8 cellular contexts compared by ENCODE assay signal in the genomic region with DNA sequence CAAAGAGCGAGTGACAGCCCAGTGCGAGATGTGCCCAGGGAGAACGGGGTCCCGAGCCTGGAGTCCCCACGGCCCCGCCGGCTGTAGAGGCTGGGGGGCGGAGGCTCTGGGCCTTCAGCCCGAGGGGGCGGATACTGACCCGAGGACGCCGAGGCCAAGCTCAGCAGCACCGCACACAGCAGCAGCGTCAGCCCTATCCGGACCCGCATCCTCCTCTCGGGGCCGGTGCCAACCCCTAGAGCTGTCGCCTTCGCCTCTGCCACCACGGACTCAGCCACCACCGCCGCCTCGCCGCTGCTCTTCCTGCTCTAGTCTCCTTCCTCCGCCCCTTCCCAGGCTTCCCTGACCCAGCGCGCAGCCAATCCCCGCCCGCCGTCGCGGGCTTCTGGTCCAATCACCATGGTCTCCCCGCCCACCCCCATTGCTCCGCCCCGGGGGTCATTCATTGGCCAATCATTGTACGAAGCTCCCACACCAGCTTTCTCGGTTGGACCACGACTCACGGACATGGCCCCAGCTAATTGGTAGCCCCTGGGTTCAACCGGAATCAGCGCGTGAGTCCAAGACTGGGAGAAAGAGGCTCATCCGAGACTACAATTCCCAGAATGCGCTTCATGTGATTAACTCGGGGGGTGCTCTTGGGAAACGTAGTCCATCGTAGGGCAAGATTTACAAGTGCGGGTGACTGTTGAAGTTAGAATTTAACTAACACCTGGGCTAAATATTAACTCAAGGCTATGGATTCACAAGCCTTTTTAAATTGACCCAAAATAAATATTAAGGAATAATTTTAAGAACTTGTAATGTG. TPM values are rescaled to one million over a fixed set of nuclear protein-coding genes. Genes with fewer than 3 reads are reported as not detected.
DNase-seq lines count a peak whose midpoint lies in the region; ATAC-seq and TF ChIP-seq lines count a peak whose summit lies in the region.

Gene SEL1L, minus strand, starts transcription at position 318 of the 808 bp plus-strand sequence. Its CDS starts 109 bp downstream, at position 209.

- CTCF ChIA-PET in activated B cell treated with CpG ODN at 0.5 μM for 24 hours (lab: Charles Lee), result no interaction called here

- peak within 1 kb of the TSS; percentile 96 for H3K4me3 Mint-ChIP-seq in activated B cell treated with CpG ODN at 0.5 μM for 24 hours
- H3K4me3 Mint-ChIP-seq in immature natural killer cell, result peak within 1 kb of the TSS; percentile 93 to 98 (median 95)

- peak within 1 kb of the TSS; percentile 85 for H3K27ac Mint-ChIP-seq in activated B cell treated with CpG ODN at 0.5 μM for 24 hours
- peak within 1 kb of the TSS; percentile 87 to 95 (median 92) for H3K27ac Mint-ChIP-seq in immature natural killer cell

- no peak for TF ChIP-seq CTCF in activated B cell treated with CpG ODN at 0.5 μM for 24 hours (IDR thresholded peaks at IDR 0.05)

- in situ Hi-C loops in GM18951 (cut with MboI; ENCODE audit: low sequenced_read_pairs, unreplicated experiment), result no loop called here

- H3K27ac ChIP-seq in caudate nucleus (ENCODE audit: low read depth, low read length), result no peak within 1 kb of the TSS

- H3K4me1 Mint-ChIP-seq in activated B cell treated with CpG ODN at 0.5 μM for 24 hours (peaks cover 58% of the 10 kb centered on the region), immature natural killer cell (peaks cover 38 to 67% of the 10 kb centered on the region in 2 donors)

- TF ChIP-seq POLR2A in GM18951 (IDR thresholded peaks at IDR 0.05; ENCODE audit: extremely low read depth, insufficient read depth, insufficient read length), result peak; percentile 91

- POLR2A ChIA-PET in activated B cell treated with CpG ODN at 0.5 μM for 24 hours (lab: Charles Lee), result interaction anchor here (0.5 to 1.9 kb wide), 6 partner anchors 28 to 592 kb away, joined by 3 to 25 read pairs (median 5); partner anchors contain the start of genes CEP128 and GTF2A1

- ATAC-seq in HG03196 (IDR thresholded peaks at IDR 0.05; ENCODE audit: unreplicated experiment), result peak; percentile 94
- peak; percentile 96 for ATAC-seq in activated B cell treated with CpG ODN at 0.5 μM for 24 hours (ENCODE audit: low read depth)

- H3K27me3 Mint-ChIP-seq in activated B cell treated with CpG ODN at 0.5 μM for 24 hours (no peaks in the 10 kb centered on the region), immature natural killer cell (ENCODE audit: low read depth in 3 of 3) (peaks cover 4 to 12% (median 8%) of the 10 kb centered on the region in 3 donors)

- peaks cover 13% of the 10 kb centered on the region for H3K36me3 Mint-ChIP-seq in activated B cell treated with CpG ODN at 0.5 μM for 24 hours (ENCODE audit: low read depth)
- peaks cover 0 to 4% (median 0%) of the 10 kb centered on the region in 3 donors for H3K36me3 Mint-ChIP-seq in immature natural killer cell

- intact Hi-C loops in activated B cell treated with CpG ODN at 0.5 μM for 24 hours (cut with micrococcal nuclease), result loop anchor here (1.0 to 5.0 kb wide), 5 partner anchors 59 to 592 kb away; partner anchors contain the start of genes CEP128 and TSHR

- DNase-seq in AG08395 (ENCODE audit: low spot score) (peak; percentile 99), NCI-H345 (lab: John Stamatoyannopoulos, UW) (peak; percentile 100), activated B cell treated with CpG ODN at 0.5 μM for 24 hours (peak; percentile 99), caudate nucleus (lab: John Stamatoyannopoulos, UW) (peak; percentile 95 to 100 (median 99)), immature natural killer cell (peak; percentile 100), smooth muscle cell of the brain vasculature (ENCODE audit: low read depth, low spot score) (peak; percentile 99)

- H3K9me3 Mint-ChIP-seq in activated B cell treated with CpG ODN at 0.5 μM for 24 hours, result peaks cover 3% of the 10 kb centered on the region
- peaks cover 0 to 9% (median 3%) of the 10 kb centered on the region in 6 donors for H3K9me3 Mint-ChIP-seq in immature natural killer cell

RNA-seq across cellular contexts. Expression of gene SEL1L, which starts in this region (rescaled TPM):
- 52.9 and 55.4 TPM in 2 replicates for total RNA-seq in activated B cell treated with CpG ODN at 0.5 μM for 24 hours
- polyA plus RNA-seq in immature natural killer cell, result 10 to 100 TPM; 29.3 to 41.7 (median 31.0) TPM
